23 cellular contexts compared by ENCODE assay signal in the genomic region with DNA sequence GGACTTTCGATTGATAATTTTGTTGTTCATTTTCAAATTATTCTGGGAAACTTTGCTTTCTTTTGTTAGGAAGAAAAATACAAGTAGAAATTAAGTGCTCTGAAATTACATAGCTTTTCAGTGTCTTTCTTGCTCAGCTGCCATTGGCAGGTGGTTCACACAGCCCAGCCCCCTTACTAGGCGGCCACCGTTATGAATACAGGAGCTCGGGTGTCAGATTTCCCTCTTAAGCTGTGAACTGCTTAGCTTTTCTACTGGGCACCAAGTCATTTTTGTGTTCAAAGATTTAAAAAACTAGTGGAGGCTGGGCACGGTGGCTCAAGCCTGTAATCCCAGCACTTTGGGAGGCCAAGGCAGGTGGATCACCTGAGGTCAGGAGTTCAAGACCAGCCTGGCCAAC. TPM values are rescaled to one million over a fixed set of nuclear protein-coding genes. Genes with fewer than 3 reads are reported as not detected.
DNase-seq lines count a peak whose midpoint lies in the region; ATAC-seq and TF ChIP-seq lines count a peak whose summit lies in the region.
"Had no signal": no experiment of that assay in that cellular context is flagged by ENCODE, and none has a peak within 500 bp of the region (broad histone marks: within the 10 kb centered on the region; RNA-seq: fewer than 3 reads in every experiment).

No MANE protein-coding gene starts in this region.

- no peaks in the 10 kb centered on the region for H3K4me1 ChIP-seq in tibial artery
- H3K4me1 ChIP-seq: uterus had no signal

- TF ChIP-seq CTCF in tibial artery (IDR thresholded peaks at IDR 0.05), result no peak

- no peak overlapping the region for H3K4me3 Mint-ChIP-seq in immature natural killer cell
- H3K4me3 Mint-ChIP-seq: activated CD4-positive, alpha-beta T cell treated with anti-CD3 and anti-CD28 coated beads for 36 hours; CD8-positive, alpha-beta T cell; memory B cell; naive thymus-derived CD8-positive, alpha-beta T cell had no signal

- CTCF ChIA-PET in HEK293T (lab: Yijun Ruan, JAX), result interaction anchor here (1.4 kb wide), 1 partner anchor 67 kb away, joined by 6 read pairs; no protein-coding TSS in a partner anchor

- peaks cover 40 to 62% (median 56%) of the 10 kb centered on the region in 3 donors for H3K36me3 ChIP-seq in tibial artery
- H3K36me3 ChIP-seq: uterus had no signal

- ATAC-seq in HG02970 (IDR thresholded peaks at IDR 0.05; ENCODE audit: low FRiP score, unreplicated experiment), result no peak
- no peak for ATAC-seq in left colon
- ATAC-seq: activated CD4-positive, alpha-beta T cell treated with anti-CD3 and anti-CD28 coated beads for 36 hours; CD8-positive, alpha-beta T cell; naive thymus-derived CD8-positive, alpha-beta T cell; PC-3 had no signal

- POLR2A ChIA-PET in HEK293T (lab: Yijun Ruan, JAX), result no interaction called here

- H3K4me1 Mint-ChIP-seq in immature natural killer cell, result peaks cover 2 to 7% of the 10 kb centered on the region in 2 donors
- H3K4me1 Mint-ChIP-seq: memory B cell had no signal

- DNase-seq in DMS79 (lab: John Stamatoyannopoulos, UW) (peak; percentile 29), HEK293T (ENCODE audit: extremely low spot score) (peak; percentile 44), NCI-H510A treated with DMSO at 0.1 percent for 48 hours (lab: John Stamatoyannopoulos, UW) (peak; percentile 50), iPS-NIHi11 (ENCODE audit: low spot score) (peak; percentile 57), left colon (no peak), tibial artery (no peak), immature natural killer cell (no peak)
- DNase-seq: activated CD4-positive, alpha-beta T cell treated with anti-CD3 and anti-CD28 coated beads for 36 hours; activated gamma-delta T cell treated with Interleukin-2 at 50 U/mL for 16 hours; amygdala; CD8-positive, alpha-beta T cell; central memory CD4-positive, alpha-beta T cell; effector CD4-positive, alpha-beta T cell; GOT3; IMR-90; MM.1S; naive thymus-derived CD8-positive, alpha-beta T cell; PC-3; stimulated activated CD4-positive, alpha-beta T cell treated with anti-CD3 and anti-CD28 coated beads, Interleukin-2, amount 100 ng/mL, for 48 hours; uterus had no signal

- intact Hi-C loops in left colon (cut with DNase I, micrococcal nuclease) (no loop called here), tibial artery (cut with DNase I; ENCODE audit: low total_unique reads) (no loop called here)

- no peak overlapping the region for H3K4me3 ChIP-seq in tibial artery
- H3K4me3 ChIP-seq: skin epidermis, uterus had no signal

- peaks cover 21 to 60% (median 36%) of the 10 kb centered on the region in 3 donors for H3K36me3 Mint-ChIP-seq in immature natural killer cell

- no peaks in the 10 kb centered on the region for H3K27me3 ChIP-seq in tibial artery
- H3K27me3 ChIP-seq: uterus had no signal

- H3K9me3 ChIP-seq in tibial artery, result no peaks in the 10 kb centered on the region
- H3K9me3 ChIP-seq: uterus had no signal

- H3K27me3 Mint-ChIP-seq in immature natural killer cell (ENCODE audit: low read depth in 3 of 3), result peaks cover 0 to 3% (median 2%) of the 10 kb centered on the region in 3 donors
- H3K27me3 Mint-ChIP-seq: activated CD4-positive, alpha-beta T cell treated with anti-CD3 and anti-CD28 coated beads for 36 hours; memory B cell; naive thymus-derived CD8-positive, alpha-beta T cell had no signal

- no peaks in the 10 kb centered on the region for H3K9me3 Mint-ChIP-seq in immature natural killer cell
- H3K9me3 Mint-ChIP-seq: CD8-positive, alpha-beta T cell; memory B cell; naive thymus-derived CD8-positive, alpha-beta T cell had no signal

- H3K27ac Mint-ChIP-seq in immature natural killer cell, result no peak overlapping the region
- H3K27ac Mint-ChIP-seq: activated CD4-positive, alpha-beta T cell treated with anti-CD3 and anti-CD28 coated beads for 36 hours had no signal

- no peak overlapping the region for H3K27ac ChIP-seq in tibial artery
- H3K27ac ChIP-seq: skin epidermis, uterus had no signal

TF ChIP-seq in HEK293T, 16 proteins besides CTCF, POLR2A, EP300 and RAD21:
- TF ChIP-seq, protein P1, sequence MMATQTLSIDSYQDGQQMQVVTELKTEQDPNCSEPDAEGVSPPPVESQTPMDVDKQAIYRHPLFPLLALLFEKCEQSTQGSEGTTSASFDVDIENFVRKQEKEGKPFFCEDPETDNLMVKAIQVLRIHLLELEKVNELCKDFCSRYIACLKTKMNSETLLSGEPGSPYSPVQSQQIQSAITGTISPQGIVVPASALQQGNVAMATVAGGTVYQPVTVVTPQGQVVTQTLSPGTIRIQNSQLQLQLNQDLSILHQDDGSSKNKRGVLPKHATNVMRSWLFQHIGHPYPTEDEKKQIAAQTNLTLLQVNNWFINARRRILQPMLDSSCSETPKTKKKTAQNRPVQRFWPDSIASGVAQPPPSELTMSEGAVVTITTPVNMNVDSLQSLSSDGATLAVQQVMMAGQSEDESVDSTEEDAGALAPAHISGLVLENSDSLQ (IDR thresholded peaks at IDR 0.05), result no peak
- TF ChIP-seq SUZ12 (IDR thresholded peaks at IDR 0.05), result no peak
- TF ChIP-seq LEF1 (IDR thresholded peaks at IDR 0.05; ENCODE audit: borderline replicate concordance), result no peak
- no peak for TF ChIP-seq BHLHE40 (IDR thresholded peaks at IDR 0.05; ENCODE audit: borderline replicate concordance)
- TF ChIP-seq SP1 (IDR thresholded peaks at IDR 0.05), result no peak
- TF ChIP-seq FOXA1 (IDR thresholded peaks at IDR 0.05), result no peak
- TF ChIP-seq ZNF384 (IDR thresholded peaks at IDR 0.05), result no peak
- no peak for TF ChIP-seq L3MBTL2 (conservative IDR thresholded peaks at IDR 0.05)
- TF ChIP-seq CTBP1 (IDR thresholded peaks at IDR 0.05; ENCODE audit: borderline replicate concordance), result no peak
- no peak for TF ChIP-seq ELF4 (IDR thresholded peaks at IDR 0.05)
- no peak for TF ChIP-seq HDGF (IDR thresholded peaks at IDR 0.05; ENCODE audit: borderline replicate concordance)
- TF ChIP-seq NFRKB (IDR thresholded peaks at IDR 0.05), result no peak
- TF ChIP-seq ARNT (IDR thresholded peaks at IDR 0.05), result no peak
- TF ChIP-seq FOXM1 (IDR thresholded peaks at IDR 0.05; ENCODE audit: borderline replicate concordance), result no peak

RNA-seq across cellular contexts. Expression of a gene that starts 55.2 kb away (rescaled TPM):
- total RNA-seq in left colon, result 10 to 100 TPM; 30.6 to 31.6 TPM
- polyA plus RNA-seq in immature natural killer cell, result 10 to 100 TPM; 26.8 to 56.2 (median 53.1) TPM

RNA-seq across cellular contexts. Expression of a gene that starts 56.0 kb away (rescaled TPM):
- total RNA-seq in left colon, result 10 to 100 TPM; 57.0 to 57.5 TPM
- 1 to 10 TPM in 2 of 3 donors, under 1 TPM in 1; 0.77 to 7.2 (median 2.5) TPM for polyA plus RNA-seq in immature natural killer cell

Comparison
In these comparisons a context has a peak if more than half of its experiments do, and no peak if none do; other contexts are left out.
1. DNase-seq: peak in DMS79 (single experiment), HEK293T (single experiment), NCI-H510A treated with DMSO at 0.1 percent for 48 hours (single experiment) and iPS-NIHi11 (single experiment); none in left colon (0 of 2), tibial artery (0 of 2) and immature natural killer cell (0 of 3).